ENCODE assay signal across 14 cellular contexts in genomic region chr11:57230797-57231538, GRCh38. TPM values are rescaled to one million over a fixed set of nuclear protein-coding genes. Genes with fewer than 3 reads are reported as not detected.
A peak's percentile ranks its signal among the peaks of the same experiment; 100 is the strongest.
DNase-seq lines count a peak whose midpoint lies in the region; ATAC-seq and TF ChIP-seq lines count a peak whose summit lies in the region.
"Had no signal": no experiment of that assay in that cellular context is flagged by ENCODE, and none has a peak within 500 bp of the region (broad histone marks: within the 10 kb centered on the region; RNA-seq: fewer than 3 reads in every experiment).

No MANE protein-coding gene starts in this region.

- peaks cover 35% of the 10 kb centered on the region for H3K4me1 ChIP-seq in mesodermal cell (ENCODE audit: control insufficient read depth, insufficient read depth, low read length, poor library complexity, severe bottlenecking)
- H3K4me1 ChIP-seq: BE2C, breast epithelium had no signal

- CTCF ChIA-PET in HEK293T (lab: Yijun Ruan, JAX): interaction anchor here (0.7 to 1.0 kb wide), 2 partner anchors 18 to 103 kb away, joined by 3 to 4 read pairs; no protein-coding TSS in a partner anchor

- POLR2A ChIA-PET in HEK293T (lab: Yijun Ruan, JAX): no interaction called here

- H3K27ac ChIP-seq in mesodermal cell (ENCODE audit: low read depth, low read length, severe bottlenecking): peak overlapping the region; percentile 75
- H3K27ac ChIP-seq: breast epithelium had no signal

- no peaks in the 10 kb centered on the region for H3K9me3 ChIP-seq in mesodermal cell (ENCODE audit: control insufficient read depth, low read length)
- H3K9me3 ChIP-seq: BE2C, breast epithelium had no signal

- 34 to 57% methylated on average over 10 to 14 of the region's 18 CpGs for WGBS in mesodermal cell (ENCODE audit: insufficient coverage in 2 of 2), 2 experiments

- no peak for ATAC-seq in HG02571 (IDR thresholded peaks at IDR 0.05; ENCODE audit: unreplicated experiment)

- H3K4me3 ChIP-seq in mesodermal cell (ENCODE audit: extremely low read depth, insufficient read depth, low read length, poor library complexity, severe bottlenecking): no peak overlapping the region
- H3K4me3 ChIP-seq: breast epithelium had no signal

- peaks cover 8% of the 10 kb centered on the region for H3K36me3 ChIP-seq in mesodermal cell (ENCODE audit: control insufficient read depth, insufficient read depth, low read length)
- H3K36me3 ChIP-seq: BE2C, breast epithelium had no signal

- intact Hi-C loops in head of caudate nucleus (cut with DNase I): no loop called here

- DNase-seq in LHCN-M2 (ENCODE audit: low read depth): peak; percentile 9
- DNase-seq in head of caudate nucleus: peak in 27 of 42 donors; percentile 1 to 76 (median 42)
- peak; percentile 18 for DNase-seq in stromal cell of bone marrow (ENCODE audit: low read depth)
- no peak for DNase-seq in HEK293T (ENCODE audit: extremely low spot score)
- DNase-seq in activated CD4-positive, alpha-beta T cell treated with anti-CD3 and anti-CD28 coated beads for 1 hour: no peak
- DNase-seq: activated CD8-positive, alpha-beta memory T cell treated with anti-CD3 and anti-CD28 coated beads, Interleukin-2, amount 50 U/mL, for 48 hours; BE2C; mammary epithelial cell; NCI-H1092 treated with DMSO at 0.1 percent for 48 hours; SIG-M5 had no signal

TF ChIP-seq in HEK293T, 16 proteins besides CTCF, POLR2A, EP300 and RAD21:
- TF ChIP-seq NFRKB (IDR thresholded peaks at IDR 0.05) (no peak), LEF1 (IDR thresholded peaks at IDR 0.05; ENCODE audit: borderline replicate concordance) (no peak), BHLHE40 (IDR thresholded peaks at IDR 0.05; ENCODE audit: borderline replicate concordance) (no peak), HDGF (IDR thresholded peaks at IDR 0.05; ENCODE audit: borderline replicate concordance) (no peak), FOXM1 (IDR thresholded peaks at IDR 0.05; ENCODE audit: borderline replicate concordance) (no peak), TARDBP (IDR thresholded peaks at IDR 0.05) (no peak)
- TF ChIP-seq, protein P1, sequence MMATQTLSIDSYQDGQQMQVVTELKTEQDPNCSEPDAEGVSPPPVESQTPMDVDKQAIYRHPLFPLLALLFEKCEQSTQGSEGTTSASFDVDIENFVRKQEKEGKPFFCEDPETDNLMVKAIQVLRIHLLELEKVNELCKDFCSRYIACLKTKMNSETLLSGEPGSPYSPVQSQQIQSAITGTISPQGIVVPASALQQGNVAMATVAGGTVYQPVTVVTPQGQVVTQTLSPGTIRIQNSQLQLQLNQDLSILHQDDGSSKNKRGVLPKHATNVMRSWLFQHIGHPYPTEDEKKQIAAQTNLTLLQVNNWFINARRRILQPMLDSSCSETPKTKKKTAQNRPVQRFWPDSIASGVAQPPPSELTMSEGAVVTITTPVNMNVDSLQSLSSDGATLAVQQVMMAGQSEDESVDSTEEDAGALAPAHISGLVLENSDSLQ (IDR thresholded peaks at IDR 0.05): no peak
TF ChIP-seq in HEK293T: peak in this region for 0.

RNA-seq across cellular contexts. Expression of gene APLNR, which starts 6.1 kb away (rescaled TPM):
- 0.11 TPM in 1 of 2 replicates, not detected in the other for total RNA-seq in LHCN-M2 (2014; rRNA removed)
- 0.11 TPM for polyA plus RNA-seq in LHCN-M2 (2012)
- 225 TPM for polyA plus RNA-seq in mesodermal cell (2013, experiment 1 of 2)
- 239 TPM for polyA plus RNA-seq in mesodermal cell (2013, experiment 2 of 2)
- total RNA-seq: mammary epithelial cell had no signal
- polyA plus RNA-seq: mammary epithelial cell had no signal

RNA-seq across cellular contexts. Expression of gene LRRC55, which starts 49.2 kb away (rescaled TPM):
- total RNA-seq in LHCN-M2 (2014; rRNA removed): not detected in 2 replicates
- polyA plus RNA-seq in LHCN-M2 (2012): not detected
- 1.4 TPM for polyA plus RNA-seq in mesodermal cell (2013, experiment 1 of 2)
- 1.2 TPM for polyA plus RNA-seq in mesodermal cell (2013, experiment 2 of 2)
- total RNA-seq: breast epithelium, mammary epithelial cell, omental fat pad had no signal
- polyA plus RNA-seq: mammary epithelial cell had no signal

Comparison
In these comparisons a context has a peak if more than half of its experiments do, and no peak if none do; other contexts are left out.
1. DNase-seq: peak in LHCN-M2 (single experiment), head of caudate nucleus (27 of 42) and stromal cell of bone marrow (single experiment); none in HEK293T (single experiment) and activated CD4-positive, alpha-beta T cell treated with anti-CD3 and anti-CD28 coated beads for 1 hour (single experiment).